In genomic region chr7:131548371-131548770, GRCh38 we compare ENCODE assay signal across 20 cellular contexts.
"Had no signal": no experiment of that assay in that cellular context is flagged by ENCODE, and none has a peak within 500 bp of the region (broad histone marks: within the 10 kb centered on the region; RNA-seq: fewer than 3 reads in every experiment).

No MANE protein-coding gene starts in this region.

- H3K36me3 ChIP-seq: adrenal gland, suprapubic skin, transverse colon, uterus had no signal

- H3K4me3 Mint-ChIP-seq: dendritic cell treated with granulocyte-macrophage colony-stimulating factor and Interleukin-4, amounts not matched to agents 40 ng/mL and 50 ng/mL, for 4 days; effector memory CD8-positive, alpha-beta T cell; memory B cell; neural crest cell; stimulated activated naive CD8-positive, alpha-beta T cell treated with anti-CD3 and anti-CD28 coated beads, Interleukin-15, amount 100 ng/mL, for 72 hours had no signal

- H3K4me1 ChIP-seq: adrenal gland, uterus had no signal

- H3K27me3 ChIP-seq: adrenal gland, suprapubic skin, transverse colon, uterus had no signal

- DNase-seq: activated CD8-positive, alpha-beta memory T cell treated with anti-CD3 and anti-CD28 coated beads for 24 hours; activated CD8-positive, alpha-beta memory T cell treated with anti-CD3 and anti-CD28 coated beads, Interleukin-2, amount 50 U/mL, for 48 hours; activated effector memory CD4-positive, alpha-beta T cell treated with anti-CD3 and anti-CD28 coated beads, Interleukin-2, amount 50 U/mL, for 16 hours; activated T-cell treated with anti-CD3 and anti-CD28 coated beads, Interleukin-2, amount 50 U/mL, for 48 hours; adrenal gland; effector memory CD8-positive, alpha-beta T cell; foreskin melanocyte; stimulated activated CD4-positive, alpha-beta T cell treated with anti-CD3 and anti-CD28 coated beads, Interleukin-15, amount 100 ng/mL, for 24 hours; stimulated activated CD4-positive, alpha-beta T cell treated with anti-CD3 and anti-CD28 coated beads, Interleukin-4, amount 100 ng/mL, for 1 hour; stimulated activated naive CD8-positive, alpha-beta T cell treated with anti-CD3 and anti-CD28 coated beads, Interleukin-15, amount 100 ng/mL, for 72 hours; T1000; transverse colon; uterus had no signal

- H3K27ac ChIP-seq: adrenal gland, skin epidermis, suprapubic skin, transverse colon, uterus had no signal

- H3K4me3 ChIP-seq: adrenal gland, skin epidermis, suprapubic skin, transverse colon, uterus had no signal

- H3K36me3 Mint-ChIP-seq: activated naive CD4-positive, alpha-beta T cell treated with anti-CD3 and anti-CD28 coated beads, Interleukin-2, amount 50 U/mL, for 72 hours; memory B cell had no signal

- H3K9me3 Mint-ChIP-seq: activated naive CD4-positive, alpha-beta T cell treated with anti-CD3 and anti-CD28 coated beads, Interleukin-2, amount 50 U/mL, for 72 hours; effector memory CD8-positive, alpha-beta T cell; memory B cell; neural crest cell; stimulated activated naive CD8-positive, alpha-beta T cell treated with anti-CD3 and anti-CD28 coated beads, Interleukin-15, amount 100 ng/mL, for 72 hours had no signal

- H3K27ac Mint-ChIP-seq: activated naive CD4-positive, alpha-beta T cell treated with anti-CD3 and anti-CD28 coated beads, Interleukin-2, amount 50 U/mL, for 72 hours; dendritic cell treated with granulocyte-macrophage colony-stimulating factor and Interleukin-4, amounts not matched to agents 40 ng/mL and 50 ng/mL, for 4 days; effector memory CD8-positive, alpha-beta T cell; memory B cell; progenitor cell of endocrine pancreas; stimulated activated naive CD8-positive, alpha-beta T cell treated with anti-CD3 and anti-CD28 coated beads, Interleukin-15, amount 100 ng/mL, for 72 hours had no signal

- H3K9me3 ChIP-seq: adrenal gland, suprapubic skin, transverse colon, uterus had no signal
